Comparison of ENCODE assay signal across 1 cellular context in the genomic region with DNA sequence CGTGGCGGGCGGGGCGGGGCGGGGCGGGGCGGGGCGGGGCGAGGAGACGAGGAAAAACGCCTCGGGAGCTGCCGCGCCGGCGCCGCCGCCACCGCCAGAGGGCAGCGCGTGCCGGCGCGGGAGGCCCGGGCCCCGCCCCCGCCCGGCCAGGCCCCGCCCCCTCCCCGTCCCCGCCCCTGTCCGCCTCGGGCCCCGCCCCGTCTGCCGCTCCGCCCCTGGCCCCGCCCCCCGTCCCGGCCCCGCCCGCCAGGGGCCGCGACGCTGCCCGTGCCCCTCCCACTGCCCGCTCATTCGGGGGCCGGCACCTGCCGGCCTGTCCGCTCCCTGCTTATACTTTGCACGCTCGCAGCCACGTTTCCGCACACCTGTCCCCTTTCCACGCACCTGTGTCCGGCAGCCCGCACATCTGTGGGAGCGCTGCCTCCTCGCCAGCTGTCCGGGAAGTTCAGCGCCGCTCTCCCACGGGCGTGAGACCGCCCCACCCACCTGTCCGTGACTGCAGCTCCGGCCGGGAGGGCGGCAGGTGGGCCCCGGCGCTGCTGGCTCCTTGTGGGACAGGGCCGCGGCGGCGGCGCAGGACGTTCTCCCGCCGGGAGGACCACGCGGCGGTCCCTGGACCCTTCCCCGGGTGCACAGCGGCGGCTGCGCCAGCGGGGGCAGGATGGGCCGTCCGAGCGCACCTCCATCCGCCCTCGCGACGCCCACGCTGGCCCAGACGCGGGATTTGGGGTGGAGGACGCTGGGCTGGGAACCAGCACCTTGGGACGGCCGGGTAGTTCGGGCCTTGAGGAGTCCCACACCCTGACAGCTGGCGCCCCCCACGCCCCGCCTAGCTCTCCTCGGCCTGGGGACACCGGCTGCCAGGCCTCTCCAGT.
A peak's percentile ranks its signal among the peaks of the same experiment; 100 is the strongest.
TF ChIP-seq lines count a peak whose summit lies in the region.

No MANE protein-coding gene starts in this region.

TF ChIP-seq in HepG2, 621 proteins besides CTCF, POLR2A, EP300 and RAD21 (continued from another document and continues in another):
- no peak for TF ChIP-seq MAFK (conservative IDR thresholded peaks at IDR 0.05 in 1 of 2, IDR thresholded peaks at IDR 0.05 in 1 of 2; ENCODE audit: low read length in 2 of 2)
- TF ChIP-seq, protein P1, sequence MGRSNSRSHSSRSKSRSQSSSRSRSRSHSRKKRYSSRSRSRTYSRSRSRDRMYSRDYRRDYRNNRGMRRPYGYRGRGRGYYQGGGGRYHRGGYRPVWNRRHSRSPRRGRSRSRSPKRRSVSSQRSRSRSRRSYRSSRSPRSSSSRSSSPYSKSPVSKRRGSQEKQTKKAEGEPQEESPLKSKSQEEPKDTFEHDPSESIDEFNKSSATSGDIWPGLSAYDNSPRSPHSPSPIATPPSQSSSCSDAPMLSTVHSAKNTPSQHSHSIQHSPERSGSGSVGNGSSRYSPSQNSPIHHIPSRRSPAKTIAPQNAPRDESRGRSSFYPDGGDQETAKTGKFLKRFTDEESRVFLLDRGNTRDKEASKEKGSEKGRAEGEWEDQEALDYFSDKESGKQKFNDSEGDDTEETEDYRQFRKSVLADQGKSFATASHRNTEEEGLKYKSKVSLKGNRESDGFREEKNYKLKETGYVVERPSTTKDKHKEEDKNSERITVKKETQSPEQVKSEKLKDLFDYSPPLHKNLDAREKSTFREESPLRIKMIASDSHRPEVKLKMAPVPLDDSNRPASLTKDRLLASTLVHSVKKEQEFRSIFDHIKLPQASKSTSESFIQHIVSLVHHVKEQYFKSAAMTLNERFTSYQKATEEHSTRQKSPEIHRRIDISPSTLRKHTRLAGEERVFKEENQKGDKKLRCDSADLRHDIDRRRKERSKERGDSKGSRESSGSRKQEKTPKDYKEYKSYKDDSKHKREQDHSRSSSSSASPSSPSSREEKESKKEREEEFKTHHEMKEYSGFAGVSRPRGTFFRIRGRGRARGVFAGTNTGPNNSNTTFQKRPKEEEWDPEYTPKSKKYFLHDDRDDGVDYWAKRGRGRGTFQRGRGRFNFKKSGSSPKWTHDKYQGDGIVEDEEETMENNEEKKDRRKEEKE (IDR thresholded peaks at IDR 0.05), result no peak
- TF ChIP-seq, protein P2, sequence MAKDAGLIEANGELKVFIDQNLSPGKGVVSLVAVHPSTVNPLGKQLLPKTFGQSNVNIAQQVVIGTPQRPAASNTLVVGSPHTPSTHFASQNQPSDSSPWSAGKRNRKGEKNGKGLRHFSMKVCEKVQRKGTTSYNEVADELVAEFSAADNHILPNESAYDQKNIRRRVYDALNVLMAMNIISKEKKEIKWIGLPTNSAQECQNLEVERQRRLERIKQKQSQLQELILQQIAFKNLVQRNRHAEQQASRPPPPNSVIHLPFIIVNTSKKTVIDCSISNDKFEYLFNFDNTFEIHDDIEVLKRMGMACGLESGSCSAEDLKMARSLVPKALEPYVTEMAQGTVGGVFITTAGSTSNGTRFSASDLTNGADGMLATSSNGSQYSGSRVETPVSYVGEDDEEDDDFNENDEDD (CRISPR knock-in tag; IDR thresholded peaks at IDR 0.05; ENCODE audit: borderline replicate concordance), result no peak
- TF ChIP-seq ARNTL (CRISPR knock-in tag; IDR thresholded peaks at IDR 0.05), result 0 out of 2 replicates have a peak, but pooled peaks have one; percentile 1
- TF ChIP-seq KAT2B (IDR thresholded peaks at IDR 0.05; ENCODE audit: borderline replicate concordance, low read depth, low read length), result no peak
- TF ChIP-seq ZMAT3 (CRISPR knock-in tag; conservative IDR thresholded peaks at IDR 0.05), result no peak
- no peak for TF ChIP-seq SOX5 (CRISPR knock-in tag; IDR thresholded peaks at IDR 0.05; ENCODE audit: borderline replicate concordance)
- 0 out of 2 replicates have a peak, but pooled peaks have one; percentile 18 for TF ChIP-seq ZNF143 (CRISPR knock-in tag; IDR thresholded peaks at IDR 0.05)
- peak; percentile 64; the same call in 1 of the 2 replicates for TF ChIP-seq ZNF589 (CRISPR knock-in tag; conservative IDR thresholded peaks at IDR 0.05)
- TF ChIP-seq RBM39 (IDR thresholded peaks at IDR 0.05; ENCODE audit: low read depth, low read length, poor library complexity, severe bottlenecking), result no peak
- TF ChIP-seq, protein P3, sequence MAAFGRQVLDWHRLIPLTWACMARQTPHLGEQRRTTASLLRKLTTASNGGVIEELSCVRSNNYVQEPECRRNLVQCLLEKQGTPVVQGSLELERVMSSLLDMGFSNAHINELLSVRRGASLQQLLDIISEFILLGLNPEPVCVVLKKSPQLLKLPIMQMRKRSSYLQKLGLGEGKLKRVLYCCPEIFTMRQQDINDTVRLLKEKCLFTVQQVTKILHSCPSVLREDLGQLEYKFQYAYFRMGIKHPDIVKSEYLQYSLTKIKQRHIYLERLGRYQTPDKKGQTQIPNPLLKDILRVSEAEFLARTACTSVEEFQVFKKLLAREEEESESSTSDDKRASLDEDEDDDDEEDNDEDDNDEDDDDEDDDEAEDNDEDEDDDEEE (CRISPR knock-in tag; IDR thresholded peaks at IDR 0.05), result 0 out of 2 replicates have a peak, but pooled peaks have one; percentile 22
- TF ChIP-seq, protein P4, sequence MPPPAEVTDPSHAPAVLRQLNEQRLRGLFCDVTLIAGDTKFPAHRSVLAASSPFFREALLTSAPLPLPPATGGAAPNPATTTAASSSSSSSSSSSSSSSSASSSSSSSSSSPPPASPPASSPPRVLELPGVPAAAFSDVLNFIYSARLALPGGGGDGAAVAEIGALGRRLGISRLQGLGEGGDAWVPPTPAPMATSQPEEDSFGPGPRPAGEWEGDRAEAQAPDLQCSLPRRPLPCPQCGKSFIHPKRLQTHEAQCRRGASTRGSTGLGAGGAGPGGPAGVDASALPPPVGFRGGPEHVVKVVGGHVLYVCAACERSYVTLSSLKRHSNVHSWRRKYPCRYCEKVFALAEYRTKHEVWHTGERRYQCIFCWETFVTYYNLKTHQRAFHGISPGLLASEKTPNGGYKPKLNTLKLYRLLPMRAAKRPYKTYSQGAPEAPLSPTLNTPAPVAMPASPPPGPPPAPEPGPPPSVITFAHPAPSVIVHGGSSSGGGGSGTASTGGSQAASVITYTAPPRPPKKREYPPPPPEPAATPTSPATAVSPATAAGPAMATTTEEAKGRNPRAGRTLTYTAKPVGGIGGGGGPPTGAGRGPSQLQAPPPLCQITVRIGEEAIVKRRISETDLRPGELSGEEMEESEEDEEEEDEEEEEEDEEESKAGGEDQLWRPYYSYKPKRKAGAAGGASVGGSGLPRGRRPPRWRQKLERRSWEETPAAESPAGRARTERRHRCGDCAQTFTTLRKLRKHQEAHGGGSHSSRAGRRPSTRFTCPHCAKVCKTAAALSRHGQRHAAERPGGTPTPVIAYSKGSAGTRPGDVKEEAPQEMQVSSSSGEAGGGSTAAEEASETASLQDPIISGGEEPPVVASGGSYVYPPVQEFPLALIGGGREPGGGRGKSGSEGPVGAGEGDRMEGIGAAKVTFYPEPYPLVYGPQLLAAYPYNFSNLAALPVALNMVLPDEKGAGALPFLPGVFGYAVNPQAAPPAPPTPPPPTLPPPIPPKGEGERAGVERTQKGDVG (CRISPR knock-in tag; IDR thresholded peaks at IDR 0.05; ENCODE audit: borderline replicate concordance), result no peak
- TF ChIP-seq ZNF274 (CRISPR knock-in tag; IDR thresholded peaks at IDR 0.05), result no peak
- TF ChIP-seq ZNF773 (CRISPR knock-in tag; IDR thresholded peaks at IDR 0.05; ENCODE audit: borderline replicate concordance), result 0 out of 2 replicates have a peak, but pooled peaks have one; percentile 12
- no peak for TF ChIP-seq SMARCE1 (IDR thresholded peaks at IDR 0.05; ENCODE audit: borderline replicate concordance)
- TF ChIP-seq, protein P5, sequence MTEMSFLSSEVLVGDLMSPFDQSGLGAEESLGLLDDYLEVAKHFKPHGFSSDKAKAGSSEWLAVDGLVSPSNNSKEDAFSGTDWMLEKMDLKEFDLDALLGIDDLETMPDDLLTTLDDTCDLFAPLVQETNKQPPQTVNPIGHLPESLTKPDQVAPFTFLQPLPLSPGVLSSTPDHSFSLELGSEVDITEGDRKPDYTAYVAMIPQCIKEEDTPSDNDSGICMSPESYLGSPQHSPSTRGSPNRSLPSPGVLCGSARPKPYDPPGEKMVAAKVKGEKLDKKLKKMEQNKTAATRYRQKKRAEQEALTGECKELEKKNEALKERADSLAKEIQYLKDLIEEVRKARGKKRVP (CRISPR knock-in tag; IDR thresholded peaks at IDR 0.05), result no peak
- TF ChIP-seq ETV5 (CRISPR knock-in tag; IDR thresholded peaks at IDR 0.05; ENCODE audit: borderline replicate concordance), result no peak
- TF ChIP-seq, protein P6, sequence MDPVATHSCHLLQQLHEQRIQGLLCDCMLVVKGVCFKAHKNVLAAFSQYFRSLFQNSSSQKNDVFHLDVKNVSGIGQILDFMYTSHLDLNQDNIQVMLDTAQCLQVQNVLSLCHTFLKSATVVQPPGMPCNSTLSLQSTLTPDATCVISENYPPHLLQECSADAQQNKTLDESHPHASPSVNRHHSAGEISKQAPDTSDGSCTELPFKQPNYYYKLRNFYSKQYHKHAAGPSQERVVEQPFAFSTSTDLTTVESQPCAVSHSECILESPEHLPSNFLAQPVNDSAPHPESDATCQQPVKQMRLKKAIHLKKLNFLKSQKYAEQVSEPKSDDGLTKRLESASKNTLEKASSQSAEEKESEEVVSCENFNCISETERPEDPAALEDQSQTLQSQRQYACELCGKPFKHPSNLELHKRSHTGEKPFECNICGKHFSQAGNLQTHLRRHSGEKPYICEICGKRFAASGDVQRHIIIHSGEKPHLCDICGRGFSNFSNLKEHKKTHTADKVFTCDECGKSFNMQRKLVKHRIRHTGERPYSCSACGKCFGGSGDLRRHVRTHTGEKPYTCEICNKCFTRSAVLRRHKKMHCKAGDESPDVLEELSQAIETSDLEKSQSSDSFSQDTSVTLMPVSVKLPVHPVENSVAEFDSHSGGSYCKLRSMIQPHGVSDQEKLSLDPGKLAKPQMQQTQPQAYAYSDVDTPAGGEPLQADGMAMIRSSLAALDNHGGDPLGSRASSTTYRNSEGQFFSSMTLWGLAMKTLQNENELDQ (CRISPR knock-in tag; IDR thresholded peaks at IDR 0.05; ENCODE audit: borderline replicate concordance), result no peak
- TF ChIP-seq, protein P7, sequence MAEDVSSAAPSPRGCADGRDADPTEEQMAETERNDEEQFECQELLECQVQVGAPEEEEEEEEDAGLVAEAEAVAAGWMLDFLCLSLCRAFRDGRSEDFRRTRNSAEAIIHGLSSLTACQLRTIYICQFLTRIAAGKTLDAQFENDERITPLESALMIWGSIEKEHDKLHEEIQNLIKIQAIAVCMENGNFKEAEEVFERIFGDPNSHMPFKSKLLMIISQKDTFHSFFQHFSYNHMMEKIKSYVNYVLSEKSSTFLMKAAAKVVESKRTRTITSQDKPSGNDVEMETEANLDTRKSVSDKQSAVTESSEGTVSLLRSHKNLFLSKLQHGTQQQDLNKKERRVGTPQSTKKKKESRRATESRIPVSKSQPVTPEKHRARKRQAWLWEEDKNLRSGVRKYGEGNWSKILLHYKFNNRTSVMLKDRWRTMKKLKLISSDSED (CRISPR knock-in tag; IDR thresholded peaks at IDR 0.05), result no peak
- TF ChIP-seq MED1 (CRISPR knock-in tag; IDR thresholded peaks at IDR 0.05), result no peak
- TF ChIP-seq ZNF33A (CRISPR knock-in tag; IDR thresholded peaks at IDR 0.05; ENCODE audit: borderline replicate concordance), result no peak
- TF ChIP-seq, protein P8, sequence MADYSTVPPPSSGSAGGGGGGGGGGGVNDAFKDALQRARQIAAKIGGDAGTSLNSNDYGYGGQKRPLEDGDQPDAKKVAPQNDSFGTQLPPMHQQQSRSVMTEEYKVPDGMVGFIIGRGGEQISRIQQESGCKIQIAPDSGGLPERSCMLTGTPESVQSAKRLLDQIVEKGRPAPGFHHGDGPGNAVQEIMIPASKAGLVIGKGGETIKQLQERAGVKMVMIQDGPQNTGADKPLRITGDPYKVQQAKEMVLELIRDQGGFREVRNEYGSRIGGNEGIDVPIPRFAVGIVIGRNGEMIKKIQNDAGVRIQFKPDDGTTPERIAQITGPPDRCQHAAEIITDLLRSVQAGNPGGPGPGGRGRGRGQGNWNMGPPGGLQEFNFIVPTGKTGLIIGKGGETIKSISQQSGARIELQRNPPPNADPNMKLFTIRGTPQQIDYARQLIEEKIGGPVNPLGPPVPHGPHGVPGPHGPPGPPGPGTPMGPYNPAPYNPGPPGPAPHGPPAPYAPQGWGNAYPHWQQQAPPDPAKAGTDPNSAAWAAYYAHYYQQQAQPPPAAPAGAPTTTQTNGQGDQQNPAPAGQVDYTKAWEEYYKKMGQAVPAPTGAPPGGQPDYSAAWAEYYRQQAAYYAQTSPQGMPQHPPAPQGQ (CRISPR knock-in tag; IDR thresholded peaks at IDR 0.05; ENCODE audit: borderline replicate concordance), result no peak
- no peak for TF ChIP-seq PRMT3 (CRISPR knock-in tag; IDR thresholded peaks at IDR 0.05; ENCODE audit: borderline replicate concordance, low read depth)
- TF ChIP-seq, protein P9, sequence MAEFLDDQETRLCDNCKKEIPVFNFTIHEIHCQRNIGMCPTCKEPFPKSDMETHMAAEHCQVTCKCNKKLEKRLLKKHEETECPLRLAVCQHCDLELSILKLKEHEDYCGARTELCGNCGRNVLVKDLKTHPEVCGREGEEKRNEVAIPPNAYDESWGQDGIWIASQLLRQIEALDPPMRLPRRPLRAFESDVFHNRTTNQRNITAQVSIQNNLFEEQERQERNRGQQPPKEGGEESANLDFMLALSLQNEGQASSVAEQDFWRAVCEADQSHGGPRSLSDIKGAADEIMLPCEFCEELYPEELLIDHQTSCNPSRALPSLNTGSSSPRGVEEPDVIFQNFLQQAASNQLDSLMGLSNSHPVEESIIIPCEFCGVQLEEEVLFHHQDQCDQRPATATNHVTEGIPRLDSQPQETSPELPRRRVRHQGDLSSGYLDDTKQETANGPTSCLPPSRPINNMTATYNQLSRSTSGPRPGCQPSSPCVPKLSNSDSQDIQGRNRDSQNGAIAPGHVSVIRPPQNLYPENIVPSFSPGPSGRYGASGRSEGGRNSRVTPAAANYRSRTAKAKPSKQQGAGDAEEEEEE (CRISPR knock-in tag; IDR thresholded peaks at IDR 0.05; ENCODE audit: borderline replicate concordance), result no peak
- peak; percentile 12; the same call in 1 of the 2 replicates for TF ChIP-seq HES4 (CRISPR knock-in tag; IDR thresholded peaks at IDR 0.05; ENCODE audit: borderline replicate concordance)
- TF ChIP-seq XBP1 (CRISPR knock-in tag; IDR thresholded peaks at IDR 0.05), result no peak
- TF ChIP-seq ZNF124 (CRISPR knock-in tag; IDR thresholded peaks at IDR 0.05), result no peak
- TF ChIP-seq IRF2 (CRISPR knock-in tag; IDR thresholded peaks at IDR 0.05), result no peak
- no peak for TF ChIP-seq ZNF678 (CRISPR knock-in tag; IDR thresholded peaks at IDR 0.05)
- TF ChIP-seq ZNF367 (CRISPR knock-in tag; IDR thresholded peaks at IDR 0.05; ENCODE audit: borderline replicate concordance), result no peak
- TF ChIP-seq CCAR2 (optimal IDR thresholded peaks at IDR 0.05; ENCODE audit: low read depth, low read length), result no peak
- TF ChIP-seq ZNF264 (CRISPR knock-in tag; IDR thresholded peaks at IDR 0.05), result no peak
- no peak for TF ChIP-seq TAF15 (IDR thresholded peaks at IDR 0.05; ENCODE audit: low read depth, low read length, poor library complexity, severe bottlenecking)
- no peak for TF ChIP-seq ZNF816 (CRISPR knock-in tag; IDR thresholded peaks at IDR 0.05; ENCODE audit: borderline replicate concordance)
- TF ChIP-seq ZFP62 (CRISPR knock-in tag; IDR thresholded peaks at IDR 0.05), result no peak
- TF ChIP-seq NR3C1 (CRISPR knock-in tag; IDR thresholded peaks at IDR 0.05), result no peak
- no peak for TF ChIP-seq NCOR1 (IDR thresholded peaks at IDR 0.05; ENCODE audit: borderline replicate concordance, low read length)
- no peak for TF ChIP-seq KDM5A (IDR thresholded peaks at IDR 0.05; ENCODE audit: borderline replicate concordance, low read length)
- no peak for TF ChIP-seq KDM3A (CRISPR knock-in tag; IDR thresholded peaks at IDR 0.05; ENCODE audit: low read depth)
- TF ChIP-seq NBN (conservative IDR thresholded peaks at IDR 0.05), result no peak
- TF ChIP-seq SKI (IDR thresholded peaks at IDR 0.05; ENCODE audit: partially characterized antibody), result peak; percentile 27
- no peak for TF ChIP-seq JDP2 (CRISPR knock-in tag; IDR thresholded peaks at IDR 0.05; ENCODE audit: borderline replicate concordance)
- TF ChIP-seq ZNF441 (CRISPR knock-in tag; IDR thresholded peaks at IDR 0.05; ENCODE audit: borderline replicate concordance), result no peak
- no peak for TF ChIP-seq FOXP1 (IDR thresholded peaks at IDR 0.05)
- no peak for TF ChIP-seq FOXP1 (CRISPR knock-in tag; IDR thresholded peaks at IDR 0.05)
- TF ChIP-seq ZZZ3 (CRISPR knock-in tag; IDR thresholded peaks at IDR 0.05; ENCODE audit: borderline replicate concordance), result no peak
